In genomic region chr6:46781478-46782378, GRCh38 we compare ENCODE assay signal across 8 cellular contexts. TPM values are rescaled to one million over a fixed set of nuclear protein-coding genes. Genes with fewer than 3 reads are reported as not detected.
DNase-seq lines count a peak whose midpoint lies in the region; ATAC-seq and TF ChIP-seq lines count a peak whose summit lies in the region.

No MANE protein-coding gene starts in this region.

- H3K4me3 ChIP-seq in cardiac muscle cell (no peak overlapping the region), NB4 (ENCODE audit: low read depth, low read length) (no peak overlapping the region)

- H3K4me1 ChIP-seq in cardiac muscle cell (ENCODE audit: low read depth), result no peaks in the 10 kb centered on the region

- ATAC-seq in HG03175 (IDR thresholded peaks at IDR 0.05; ENCODE audit: unreplicated experiment) (no peak), HG03135 (IDR thresholded peaks at IDR 0.05; ENCODE audit: unreplicated experiment) (no peak)

- no peak for TF ChIP-seq POLR2A in NB4 (IDR thresholded peaks at IDR 0.05; ENCODE audit: extremely low read depth, insufficient read length)

- no peaks in the 10 kb centered on the region for H3K27me3 ChIP-seq in cardiac muscle cell

- H3K36me3 ChIP-seq in cardiac muscle cell, result no peaks in the 10 kb centered on the region

- H3K27ac ChIP-seq in cardiac muscle cell, result no peak overlapping the region

- TF ChIP-seq CTCF in cardiac muscle cell (IDR thresholded peaks at IDR 0.05; ENCODE audit: low read depth, low read length), result peak; percentile 76
- TF ChIP-seq CTCF in NB4 (IDR thresholded peaks at IDR 0.05; ENCODE audit: low read depth, low read length), result peak; percentile 67

- DNase-seq in cardiac muscle cell (ENCODE audit: low read depth in 1 of 2, low spot score in 1 of 2) (peak; percentile 76 to 84), cardiac septum (ENCODE audit: low spot score) (no peak), NB4 (ENCODE audit: low read depth) (peak; percentile 76), SK-N-DZ (ENCODE audit: low spot score) (peak; percentile 52), fibroblast of gingiva (ENCODE audit: low read depth) (peak; percentile 57), occipital lobe (lab: John Stamatoyannopoulos, UW) (peak; percentile 6)

- intact Hi-C loops in cardiac septum (cut with DNase I), result no loop called here

- H3K9me3 ChIP-seq in cardiac muscle cell (ENCODE audit: low read depth), result no peaks in the 10 kb centered on the region

RNA-seq across cellular contexts. Expression of gene MEP1A, which starts 11.5 kb away (rescaled TPM):
- not detected in 2 replicates for total RNA-seq in cardiac muscle cell
- polyA plus RNA-seq in cardiac muscle cell, result not detected in 2 replicates
- not detected for total RNA-seq in cardiac septum
- not detected in 2 replicates for polyA plus RNA-seq in SK-N-DZ (2014; cell fraction: cytosol; rRNA removed)
- not detected in 2 replicates for polyA plus RNA-seq in SK-N-DZ (2014; cell fraction: nucleus; rRNA removed)
- total RNA-seq in occipital lobe, result not detected

RNA-seq across cellular contexts. Expression of gene ANKRD66, which starts 35.0 kb away (rescaled TPM):
- total RNA-seq in cardiac muscle cell, result not detected in 2 replicates
- not detected in 2 replicates for polyA plus RNA-seq in cardiac muscle cell
- total RNA-seq in cardiac septum, result not detected
- polyA plus RNA-seq in SK-N-DZ (2014; cell fraction: cytosol; rRNA removed), result not detected in 2 replicates
- not detected in 2 replicates for polyA plus RNA-seq in SK-N-DZ (2014; cell fraction: nucleus; rRNA removed)
- 0.16 TPM for total RNA-seq in occipital lobe

RNA-seq across cellular contexts. Expression of gene PLA2G7, which starts 46.6 kb away (rescaled TPM):
- total RNA-seq in cardiac muscle cell (not detected in 2 replicates), cardiac septum (0.46 TPM), occipital lobe (4.1 TPM)
- not detected in 2 replicates for polyA plus RNA-seq in cardiac muscle cell
- not detected in 2 replicates for polyA plus RNA-seq in SK-N-DZ (2014; cell fraction: cytosol; rRNA removed)
- not detected in 2 replicates for polyA plus RNA-seq in SK-N-DZ (2014; cell fraction: nucleus; rRNA removed)
